Comparison of ENCODE assay signal across 1 cellular context in genomic region chr2:161371869-161372268, GRCh38.
TF ChIP-seq lines count a peak whose summit lies in the region.

No MANE protein-coding gene starts in this region.

TF ChIP-seq in GM23338, 12 proteins besides CTCF, POLR2A, EP300 and RAD21 (continued from another document):
- no peak for TF ChIP-seq ZNF462 (CRISPR knock-in tag; IDR thresholded peaks at IDR 0.05)
- no peak for TF ChIP-seq POLR2AphosphoS5 (IDR thresholded peaks at IDR 0.05; ENCODE audit: low read depth)
- TF ChIP-seq, protein P1, sequence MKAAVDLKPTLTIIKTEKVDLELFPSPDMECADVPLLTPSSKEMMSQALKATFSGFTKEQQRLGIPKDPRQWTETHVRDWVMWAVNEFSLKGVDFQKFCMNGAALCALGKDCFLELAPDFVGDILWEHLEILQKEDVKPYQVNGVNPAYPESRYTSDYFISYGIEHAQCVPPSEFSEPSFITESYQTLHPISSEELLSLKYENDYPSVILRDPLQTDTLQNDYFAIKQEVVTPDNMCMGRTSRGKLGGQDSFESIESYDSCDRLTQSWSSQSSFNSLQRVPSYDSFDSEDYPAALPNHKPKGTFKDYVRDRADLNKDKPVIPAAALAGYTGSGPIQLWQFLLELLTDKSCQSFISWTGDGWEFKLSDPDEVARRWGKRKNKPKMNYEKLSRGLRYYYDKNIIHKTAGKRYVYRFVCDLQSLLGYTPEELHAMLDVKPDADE (IDR thresholded peaks at IDR 0.05), result no peak
